In genomic region chr10:78997635-78998618, GRCh38 we compare ENCODE assay signal across 24 cellular contexts.
DNase-seq lines count a peak whose midpoint lies in the region; ATAC-seq, FAIRE-seq and TF ChIP-seq lines count a peak whose summit lies in the region.
"Had no signal": no experiment of that assay in that cellular context is flagged by ENCODE, and none has a peak within 500 bp of the region (broad histone marks: within the 10 kb centered on the region; RNA-seq: fewer than 3 reads in every experiment).

No MANE protein-coding gene starts in this region.

- ATAC-seq in A549 (peak; percentile 16 to 25; a peak in 2 of 6 replicates), GM18511 (IDR thresholded peaks at IDR 0.05; ENCODE audit: unreplicated experiment) (peak; percentile 68), WTC11 (no peak)
- ATAC-seq in stimulated activated naive CD8-positive, alpha-beta T cell treated with anti-CD3 and anti-CD28 coated beads, Interleukin-15, amount 100 ng/mL, for 72 hours: no peak
- ATAC-seq: HCT116, Panc1 had no signal

- TF ChIP-seq EP300 in A549 (IDR thresholded peaks at IDR 0.05): no peak

- peaks cover 13% of the 10 kb centered on the region for H3K4me1 Mint-ChIP-seq in WTC11
- H3K4me1 Mint-ChIP-seq in stimulated activated naive CD8-positive, alpha-beta T cell treated with anti-CD3 and anti-CD28 coated beads, Interleukin-15, amount 100 ng/mL, for 72 hours: peaks cover 11% of the 10 kb centered on the region

- H3K9me3 Mint-ChIP-seq in WTC11: no peaks in the 10 kb centered on the region
- H3K9me3 Mint-ChIP-seq in stimulated activated naive CD8-positive, alpha-beta T cell treated with anti-CD3 and anti-CD28 coated beads, Interleukin-15, amount 100 ng/mL, for 72 hours: no peaks in the 10 kb centered on the region
- H3K9me3 Mint-ChIP-seq: CD8-positive, alpha-beta memory T cell; neural crest cell had no signal

- H3K4me2 ChIP-seq in A549: peak overlapping the region; percentile 44
- H3K4me2 ChIP-seq: hepatocyte, KMS-11 had no signal

- no peak overlapping the region for H3K27ac Mint-ChIP-seq in WTC11
- H3K27ac Mint-ChIP-seq in stimulated activated naive CD8-positive, alpha-beta T cell treated with anti-CD3 and anti-CD28 coated beads, Interleukin-15, amount 100 ng/mL, for 72 hours: no peak overlapping the region

- H3K27me3 Mint-ChIP-seq in WTC11 (ENCODE audit: low read depth): no peaks in the 10 kb centered on the region; the same call in 1 of the 2 replicates
- no peaks in the 10 kb centered on the region for H3K27me3 Mint-ChIP-seq in stimulated activated naive CD8-positive, alpha-beta T cell treated with anti-CD3 and anti-CD28 coated beads, Interleukin-15, amount 100 ng/mL, for 72 hours

- peaks cover 10% of the 10 kb centered on the region for H3K4me1 ChIP-seq in A549
- H3K4me1 ChIP-seq in liver (ENCODE audit: control insufficient read depth in 4 of 4, insufficient read depth in 4 of 4, low read length in 3 of 4): peaks cover 12 to 28% (median 23%) of the 10 kb centered on the region in 4 donors

- in situ Hi-C loops in GM13977 (cut with MboI; ENCODE audit: low pct_unique_long_range_greater_than_20kb, low sequenced_read_pairs, unreplicated experiment): no loop called here

- TF ChIP-seq CTCF in A549 (IDR thresholded peaks at IDR 0.05) (no peak), WTC11 (IDR thresholded peaks at IDR 0.05) (no peak), liver (IDR thresholded peaks at IDR 0.05; ENCODE audit: low read depth, low read length, missing input control) (no peak), GM13977 (IDR thresholded peaks at IDR 0.05; ENCODE audit: extremely low read depth, insufficient read depth, missing control alignments) (no peak)

- CTCF ChIA-PET in A549 (lab: Yijun Ruan, JAX) (interaction anchor here (1.1 kb wide), 1 partner anchor 205 kb away, joined by 3 read pairs; no protein-coding TSS in a partner anchor), WTC11 (lab: Charles Lee) (no interaction called here)

- no peaks in the 10 kb centered on the region for H3K27me3 ChIP-seq in liver (ENCODE audit: control insufficient read depth in 4 of 4, insufficient read depth in 4 of 4, low read length in 3 of 4)
- H3K27me3 ChIP-seq: hepatocyte had no signal

- no peak for FAIRE-seq in A549 (lab: Jason Lieb, UNC)
- no peak for FAIRE-seq in urothelium cell line (lab: Jason Lieb, UNC)

- H3K27ac ChIP-seq in A549 (peak overlapping the region; percentile 48 to 77), liver (ENCODE audit: low read depth in 1 of 2, low read length in 2 of 2) (peak overlapping the region; percentile 49 to 72)
- H3K27ac ChIP-seq: hepatocyte, KMS-11 had no signal

- no peaks in the 10 kb centered on the region for H3K9me3 ChIP-seq in A549
- no peaks in the 10 kb centered on the region for H3K9me3 ChIP-seq in liver (ENCODE audit: control insufficient read depth in 4 of 4, low read length in 3 of 4)

- H3K4me3 Mint-ChIP-seq in WTC11: no peak overlapping the region
- H3K4me3 Mint-ChIP-seq in stimulated activated naive CD8-positive, alpha-beta T cell treated with anti-CD3 and anti-CD28 coated beads, Interleukin-15, amount 100 ng/mL, for 72 hours: no peak overlapping the region
- H3K4me3 Mint-ChIP-seq: CD8-positive, alpha-beta memory T cell; neural crest cell had no signal

- no peak overlapping the region for H3K9ac ChIP-seq in liver (ENCODE audit: low read depth in 1 of 2, low read length in 2 of 2)
- H3K9ac ChIP-seq: KMS-11 had no signal

- DNase-seq in A549 (ENCODE audit: low read depth in 1 of 2, low spot score in 1 of 2): no peak
- DNase-seq in WTC11 (ENCODE audit: low spot score): no peak
- no peak for DNase-seq in urothelium cell line (ENCODE audit: low spot score)
- no peak for DNase-seq in activated naive CD4-positive, alpha-beta T cell (lab: John Stamatoyannopoulos, UW)
- no peak for DNase-seq in GM13977 (ENCODE audit: low spot score)
- no peak for DNase-seq in stimulated activated naive CD8-positive, alpha-beta T cell treated with anti-CD3 and anti-CD28 coated beads, Interleukin-15, amount 100 ng/mL, for 72 hours
- DNase-seq: activated CD4-positive, CD25-positive, alpha-beta regulatory T cell treated with anti-CD3 and anti-CD28 coated beads, Interleukin-2, amount 50 U/mL, for 72 hours; activated effector memory CD4-positive, alpha-beta T cell treated with anti-CD3 and anti-CD28 coated beads, Interleukin-2, amount 50 U/mL, for 16 hours; CD8-positive, alpha-beta memory T cell; effector CD8-positive, alpha-beta T cell; islet precursor cell; midbrain; NCI-H1105 treated with DMSO at 0.1 percent for 48 hours; NCI-H2171; NCI-H748 treated with DMSO at 0.1 percent for 48 hours; stimulated activated naive CD4-positive, alpha-beta T cell treated with Interleukin-2 at 50 U/mL for 16 hours; trophoblast cell had no signal

- H3K36me3 Mint-ChIP-seq in WTC11: no peaks in the 10 kb centered on the region
- H3K36me3 Mint-ChIP-seq: CD8-positive, alpha-beta memory T cell had no signal

- POLR2A ChIA-PET in A549 (lab: Yijun Ruan, JAX): no interaction called here
- POLR2A ChIA-PET in WTC11 (lab: Charles Lee): no interaction called here

- no peaks in the 10 kb centered on the region for H3K36me3 ChIP-seq in liver (ENCODE audit: control insufficient read depth in 4 of 4, insufficient read depth in 3 of 4, low read depth in 1 of 4, low read length in 3 of 4)

- no peak for TF ChIP-seq POLR2A in A549 (IDR thresholded peaks at IDR 0.05; ENCODE audit: low read length)

- TF ChIP-seq RAD21 in A549 (conservative IDR thresholded peaks at IDR 0.05 in 1 of 2, IDR thresholded peaks at IDR 0.05 in 1 of 2) (no peak), liver (IDR thresholded peaks at IDR 0.05) (peak; percentile 50 to 57)

- H3K4me3 ChIP-seq in A549 (no peak overlapping the region), liver (ENCODE audit: low read depth in 1 of 3, low read length in 3 of 3) (no peak overlapping the region)
- H3K4me3 ChIP-seq: hepatocyte had no signal

- WGBS in A549 (ENCODE audit: missing lambda C conversion rate): 58% methylated on average over 8 of the region's 10 CpGs
- WGBS in liver: 39% methylated on average over 10 of the region's 10 CpGs

TF ChIP-seq in A549, 52 proteins besides CTCF, POLR2A, EP300 and RAD21 (continues in another document):
- TF ChIP-seq CEBPB (IDR thresholded peaks at IDR 0.05) (peak; percentile 46 to 53; a peak in 3 of 4 replicates), ZFP36 (IDR thresholded peaks at IDR 0.05; ENCODE audit: borderline replicate concordance, partially characterized antibody) (no peak), ZSCAN20 (CRISPR knock-in tag; IDR thresholded peaks at IDR 0.05) (no peak), MAX (IDR thresholded peaks at IDR 0.05) (no peak), ZNF302 (CRISPR knock-in tag; IDR thresholded peaks at IDR 0.05) (no peak)
- TF ChIP-seq, protein P1, sequence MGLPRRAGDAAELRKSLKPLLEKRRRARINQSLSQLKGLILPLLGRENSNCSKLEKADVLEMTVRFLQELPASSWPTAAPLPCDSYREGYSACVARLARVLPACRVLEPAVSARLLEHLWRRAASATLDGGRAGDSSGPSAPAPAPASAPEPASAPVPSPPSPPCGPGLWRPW (IDR thresholded peaks at IDR 0.05): 0 out of 2 replicates have a peak, but pooled peaks have one; percentile 9

TF ChIP-seq in WTC11, 78 proteins besides CTCF, POLR2A, EP300 and RAD21:
- peak; percentile 97 for TF ChIP-seq GABPB1 (CRISPR knock-in tag; IDR thresholded peaks at IDR 0.05)
- no peak for TF ChIP-seq HMGA2 (CRISPR knock-in tag; IDR thresholded peaks at IDR 0.05)

TF ChIP-seq in liver, 16 proteins besides CTCF, POLR2A, EP300 and RAD21 (continues in another document):
- TF ChIP-seq GABPA (IDR thresholded peaks at IDR 0.05 in 1 of 2, conservative IDR thresholded peaks at IDR 0.05 in 1 of 2) (no peak), JUND (IDR thresholded peaks at IDR 0.05) (peak in 1 of 2 donors; percentile 81), YY1 (IDR thresholded peaks at IDR 0.05) (peak; percentile 49), TAF1 (conservative IDR thresholded peaks at IDR 0.05) (no peak), NR2F2 (IDR thresholded peaks at IDR 0.05) (no peak), FOXA2 (IDR thresholded peaks at IDR 0.05) (peak; percentile 69), RXRA (IDR thresholded peaks at IDR 0.05) (peak; percentile 72 to 94)
- TF ChIP-seq, protein P2, sequence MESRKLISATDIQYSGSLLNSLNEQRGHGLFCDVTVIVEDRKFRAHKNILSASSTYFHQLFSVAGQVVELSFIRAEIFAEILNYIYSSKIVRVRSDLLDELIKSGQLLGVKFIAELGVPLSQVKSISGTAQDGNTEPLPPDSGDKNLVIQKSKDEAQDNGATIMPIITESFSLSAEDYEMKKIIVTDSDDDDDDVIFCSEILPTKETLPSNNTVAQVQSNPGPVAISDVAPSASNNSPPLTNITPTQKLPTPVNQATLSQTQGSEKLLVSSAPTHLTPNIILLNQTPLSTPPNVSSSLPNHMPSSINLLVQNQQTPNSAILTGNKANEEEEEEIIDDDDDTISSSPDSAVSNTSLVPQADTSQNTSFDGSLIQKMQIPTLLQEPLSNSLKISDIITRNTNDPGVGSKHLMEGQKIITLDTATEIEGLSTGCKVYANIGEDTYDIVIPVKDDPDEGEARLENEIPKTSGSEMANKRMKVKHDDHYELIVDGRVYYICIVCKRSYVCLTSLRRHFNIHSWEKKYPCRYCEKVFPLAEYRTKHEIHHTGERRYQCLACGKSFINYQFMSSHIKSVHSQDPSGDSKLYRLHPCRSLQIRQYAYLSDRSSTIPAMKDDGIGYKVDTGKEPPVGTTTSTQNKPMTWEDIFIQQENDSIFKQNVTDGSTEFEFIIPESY (IDR thresholded peaks at IDR 0.05): peak; percentile 76

Comparison
In these comparisons a context has a peak if more than half of its experiments do, and no peak if none do; other contexts are left out.
1. ATAC-seq: peak in A549 (2 of 2) and GM18511 (single experiment); none in WTC11 (single experiment) and stimulated activated naive CD8-positive, alpha-beta T cell treated with anti-CD3 and anti-CD28 coated beads, Interleukin-15, amount 100 ng/mL, for 72 hours (single experiment).